11 cellular contexts compared by ENCODE assay signal in genomic region chr2:239289545-239289944, GRCh38.
DNase-seq lines count a peak whose midpoint lies in the region; ATAC-seq and TF ChIP-seq lines count a peak whose summit lies in the region.
"Had no signal": no experiment of that assay in that cellular context is flagged by ENCODE, and none has a peak within 500 bp of the region (broad histone marks: within the 10 kb centered on the region; RNA-seq: fewer than 3 reads in every experiment).

No MANE protein-coding gene starts in this region.

- ATAC-seq in T-cell (replicated peaks in 1 of 4) (peak; percentile 40 to 69 (median 46)), GM18505 (IDR thresholded peaks at IDR 0.05; ENCODE audit: unreplicated experiment) (no peak)

- no peak overlapping the region for H3K9ac ChIP-seq in subcutaneous abdominal adipose tissue (ENCODE audit: low read length in 5 of 5)

- H3K9me3 ChIP-seq in left ventricle myocardium inferior (replicated peaks), result no peaks in the 10 kb centered on the region
- no peaks in the 10 kb centered on the region for H3K9me3 ChIP-seq in subcutaneous abdominal adipose tissue (ENCODE audit: control insufficient read depth in 5 of 5, low read length in 5 of 5)

- H3K4me3 Mint-ChIP-seq in T-cell, result peak overlapping the region; percentile 75 to 79 (median 77)

- H3K4me3 ChIP-seq in left ventricle myocardium inferior (no peak overlapping the region), subcutaneous abdominal adipose tissue (ENCODE audit: low read depth in 1 of 5, low read length in 5 of 5) (no peak overlapping the region)

- peak overlapping the region; percentile 98 to 99 for H3K27ac Mint-ChIP-seq in T-cell

- H3K27me3 Mint-ChIP-seq in T-cell, result no peaks in the 10 kb centered on the region

- peaks cover 76 to 93% (median 85%) of the 10 kb centered on the region in 3 donors for H3K4me1 Mint-ChIP-seq in T-cell

- TF ChIP-seq CTCF in left ventricle myocardium inferior (IDR thresholded peaks at IDR 0.05; ENCODE audit: borderline replicate concordance), result no peak

- intact Hi-C loops in left ventricle myocardium inferior (cut with micrococcal nuclease), result no loop called here

- H3K27me3 ChIP-seq in left ventricle myocardium inferior (ENCODE audit: low read depth) (no peaks in the 10 kb centered on the region), subcutaneous abdominal adipose tissue (ENCODE audit: control insufficient read depth in 5 of 5, insufficient read depth in 4 of 5, low read length in 5 of 5) (no peaks in the 10 kb centered on the region)

- no peak for TF ChIP-seq POLR2A in GM18505 (IDR thresholded peaks at IDR 0.05; ENCODE audit: borderline replicate concordance, extremely low read depth, insufficient read depth, insufficient read length)

- POLR2A ChIA-PET in T-cell (lab: Charles Lee), result no interaction called here

- H3K36me3 ChIP-seq in left ventricle myocardium inferior, result no peaks in the 10 kb centered on the region
- H3K36me3 ChIP-seq in subcutaneous abdominal adipose tissue (ENCODE audit: control insufficient read depth in 5 of 5, insufficient read depth in 5 of 5, low read length in 5 of 5), result no peaks in the 10 kb centered on the region

- no peaks in the 10 kb centered on the region for H3K9me3 Mint-ChIP-seq in T-cell

- CTCF ChIA-PET in T-cell (lab: Charles Lee), result interaction anchor here in 1 of 2 donors (1.9 kb wide), 1 partner anchor 15 kb away, joined by 8 read pairs; no protein-coding TSS in a partner anchor

- DNase-seq in NOMO-1 treated with DMSO at 0.1 percent for 48 hours (lab: John Stamatoyannopoulos, UW; ENCODE audit: unreplicated experiment) (peak; percentile 11), NOMO-1 treated with dmso at 0.1 percent for 144 hours (lab: John Stamatoyannopoulos, UW; ENCODE audit: unreplicated experiment) (no peak), T-cell (peak in 22 of 34 experiments; percentile 29 to 58 (median 40)), left ventricle myocardium inferior (no peak), DMS 273 treated with DMSO at 0.1 percent for 48 hours (lab: John Stamatoyannopoulos, UW) (no peak), C1 segment of cervical spinal cord (lab: John Stamatoyannopoulos, UW) (no peak)
- DNase-seq: 8988T; activated CD4-positive, CD25-positive, alpha-beta regulatory T cell; NCI-H446 treated with DMSO at 0.1 percent for 48 hours had no signal

- peak overlapping the region; percentile 64 for H3K27ac ChIP-seq in left ventricle myocardium inferior (replicated peaks)
- peak overlapping the region; percentile 27 for H3K27ac ChIP-seq in subcutaneous abdominal adipose tissue (ENCODE audit: low read depth, low read length)

- H3K4me1 ChIP-seq in left ventricle myocardium inferior (peaks cover 100% of the 10 kb centered on the region), subcutaneous abdominal adipose tissue (ENCODE audit: control insufficient read depth in 5 of 5, insufficient read depth in 5 of 5, low read length in 5 of 5) (peaks cover 4 to 47% (median 27%) of the 10 kb centered on the region in 5 donors)

- H3K36me3 Mint-ChIP-seq in T-cell, result peaks cover 3% of the 10 kb centered on the region

Comparison
In these comparisons a context has a peak if more than half of its experiments do, and no peak if none do; other contexts are left out.
1. DNase-seq: peak in NOMO-1 treated with DMSO at 0.1 percent for 48 hours (single experiment) and T-cell (22 of 34); none in NOMO-1 treated with dmso at 0.1 percent for 144 hours (single experiment), left ventricle myocardium inferior (single experiment), DMS 273 treated with DMSO at 0.1 percent for 48 hours (single experiment) and C1 segment of cervical spinal cord (0 of 14).